In genomic region chr16:57590654-57591085, GRCh38 we compare ENCODE assay signal across 8 cellular contexts. TPM values are rescaled to one million over a fixed set of nuclear protein-coding genes. Genes with fewer than 3 reads are reported as not detected.
DNase-seq lines count a peak whose midpoint lies in the region; ATAC-seq and TF ChIP-seq lines count a peak whose summit lies in the region.

No MANE protein-coding gene starts in this region.

- peak; percentile 11 for ATAC-seq in activated CD8-positive, alpha-beta T cell treated with anti-CD3 and anti-CD28 coated beads for 36 hours
- no peak for ATAC-seq in GM21360 (IDR thresholded peaks at IDR 0.05; ENCODE audit: unreplicated experiment)

- H3K27me3 ChIP-seq in Karpas-422 (ENCODE audit: low read length), result no peaks in the 10 kb centered on the region
- H3K27me3 ChIP-seq in effector memory CD4-positive, alpha-beta T cell (replicated peaks; ENCODE audit: control insufficient read depth, insufficient read depth, low read length, poor library complexity, severe bottlenecking), result no peaks in the 10 kb centered on the region

- no peak overlapping the region for H2AFZ ChIP-seq in Karpas-422 (ENCODE audit: low read length)

- H4K20me1 ChIP-seq in Karpas-422 (ENCODE audit: insufficient read depth, low read depth, low read length), result no peaks in the 10 kb centered on the region

- H3K4me3 ChIP-seq in Karpas-422 (ENCODE audit: low read length), result no peak overlapping the region
- H3K4me3 ChIP-seq in effector memory CD4-positive, alpha-beta T cell (ENCODE audit: insufficient read depth, low read depth, low read length, poor library complexity, severe bottlenecking), result no peak overlapping the region

- no peaks in the 10 kb centered on the region for H3K36me3 ChIP-seq in Karpas-422 (ENCODE audit: insufficient read depth, low read length)
- no peaks in the 10 kb centered on the region for H3K36me3 ChIP-seq in effector memory CD4-positive, alpha-beta T cell (ENCODE audit: control insufficient read depth, insufficient read depth, low read length)

- CTCF ChIA-PET in activated CD8-positive, alpha-beta T cell treated with anti-CD3 and anti-CD28 coated beads for 36 hours (lab: Charles Lee), result interaction anchor here (0.6 to 12.1 kb wide), 21 partner anchors 12 to 401 kb away, joined by 3 to 180 read pairs (median 5); partner anchors contain the start of gene ADGRG5

- H3K9me3 ChIP-seq in Karpas-422 (ENCODE audit: low read length), result no peaks in the 10 kb centered on the region
- peaks cover 3% of the 10 kb centered on the region for H3K9me3 ChIP-seq in effector memory CD4-positive, alpha-beta T cell (ENCODE audit: control insufficient read depth, low read length)

- H3K36me3 Mint-ChIP-seq in activated CD8-positive, alpha-beta T cell treated with anti-CD3 and anti-CD28 coated beads for 36 hours (ENCODE audit: low read depth), result peaks cover 18% of the 10 kb centered on the region
- no peaks in the 10 kb centered on the region for H3K36me3 Mint-ChIP-seq in progenitor cell of endocrine pancreas (ENCODE audit: insufficient read depth)

- POLR2A ChIA-PET in activated CD8-positive, alpha-beta T cell treated with anti-CD3 and anti-CD28 coated beads for 36 hours (lab: Charles Lee), result interaction anchor here (0.6 to 5.3 kb wide), 11 partner anchors 9 to 136 kb away, joined by 3 to 68 read pairs (median 5); partner anchors contain the start of gene CCDC102A

- TF ChIP-seq CTCF in activated CD8-positive, alpha-beta T cell treated with anti-CD3 and anti-CD28 coated beads for 36 hours (IDR thresholded peaks at IDR 0.05), result no peak
- no peak for TF ChIP-seq CTCF in progenitor cell of endocrine pancreas (IDR thresholded peaks at IDR 0.05; ENCODE audit: unreplicated experiment)

- peaks cover 12% of the 10 kb centered on the region for H3K9me3 Mint-ChIP-seq in activated CD8-positive, alpha-beta T cell treated with anti-CD3 and anti-CD28 coated beads for 36 hours
- no peaks in the 10 kb centered on the region for H3K9me3 Mint-ChIP-seq in progenitor cell of endocrine pancreas (ENCODE audit: low read depth)

- H3K79me2 ChIP-seq in Karpas-422 (ENCODE audit: low read length), result no peaks in the 10 kb centered on the region

- no peak overlapping the region for H3K9ac ChIP-seq in Karpas-422 (ENCODE audit: low read length)

- H3K4me1 Mint-ChIP-seq in activated CD8-positive, alpha-beta T cell treated with anti-CD3 and anti-CD28 coated beads for 36 hours (ENCODE audit: low read depth), result peaks cover 51% of the 10 kb centered on the region
- peaks cover 3% of the 10 kb centered on the region for H3K4me1 Mint-ChIP-seq in progenitor cell of endocrine pancreas (ENCODE audit: low read depth)

- no peaks in the 10 kb centered on the region for H3K9me2 ChIP-seq in Karpas-422 (replicated peaks; ENCODE audit: insufficient read depth, low read length)

- no peaks in the 10 kb centered on the region for H3K27me3 Mint-ChIP-seq in activated CD8-positive, alpha-beta T cell treated with anti-CD3 and anti-CD28 coated beads for 36 hours
- peaks cover 11% of the 10 kb centered on the region for H3K27me3 Mint-ChIP-seq in progenitor cell of endocrine pancreas

- H3K27ac ChIP-seq in Karpas-422 (ENCODE audit: low read length), result no peak overlapping the region
- no peak overlapping the region for H3K27ac ChIP-seq in effector memory CD4-positive, alpha-beta T cell (ENCODE audit: insufficient read depth, low read length, poor library complexity, severe bottlenecking)

- intact Hi-C loops in activated CD8-positive, alpha-beta T cell treated with anti-CD3 and anti-CD28 coated beads for 36 hours (cut with micrococcal nuclease), result loop anchor here (5.0 kb wide), 2 partner anchors 48 to 57 kb away; partner anchors contain the start of gene ADGRG5

- no peak overlapping the region for H3K4me2 ChIP-seq in Karpas-422 (ENCODE audit: low read depth, low read length, poor library complexity, severe bottlenecking)

- H3K4me1 ChIP-seq in Karpas-422 (ENCODE audit: low read length), result no peaks in the 10 kb centered on the region
- peaks cover 23% of the 10 kb centered on the region for H3K4me1 ChIP-seq in effector memory CD4-positive, alpha-beta T cell (ENCODE audit: control insufficient read depth, insufficient read depth, low read length, poor library complexity, severe bottlenecking)

- peak overlapping the region; percentile 77 for H3K4me3 Mint-ChIP-seq in activated CD8-positive, alpha-beta T cell treated with anti-CD3 and anti-CD28 coated beads for 36 hours
- H3K4me3 Mint-ChIP-seq in progenitor cell of endocrine pancreas (ENCODE audit: low read depth), result no peak overlapping the region

- peak overlapping the region; percentile 98 for H3K27ac Mint-ChIP-seq in activated CD8-positive, alpha-beta T cell treated with anti-CD3 and anti-CD28 coated beads for 36 hours
- no peak overlapping the region for H3K27ac Mint-ChIP-seq in progenitor cell of endocrine pancreas

- peak; percentile 55 for DNase-seq in AG08396 (ENCODE audit: low spot score)
- DNase-seq in HCEC 1CT, result peak; percentile 73
- no peak for DNase-seq in activated CD8-positive, alpha-beta T cell treated with anti-CD3 and anti-CD28 coated beads for 36 hours
- peak; percentile 73 for DNase-seq in kidney tubule cell (ENCODE audit: low spot score)
- DNase-seq in progenitor cell of endocrine pancreas (ENCODE audit: low spot score, unreplicated experiment), result no peak
- DNase-seq in Karpas-422, result no peak
- DNase-seq in effector memory CD4-positive, alpha-beta T cell, result no peak

RNA-seq across cellular contexts. Expression of gene ADGRG1, which starts 37.8 kb away (rescaled TPM):
- total RNA-seq in activated CD8-positive, alpha-beta T cell treated with anti-CD3 and anti-CD28 coated beads for 36 hours, result 1 to 10 TPM; 4.9 to 8.5 TPM
- total RNA-seq in progenitor cell of endocrine pancreas, result 19.7 and 26.2 TPM in 2 replicates
- total RNA-seq in Karpas-422 (2014; rRNA removed; shearing (Covaris generic); ENCODE audit: low replicate concordance), result not detected in 2 replicates

RNA-seq across cellular contexts. Expression of gene ADGRG5, which starts 48.2 kb away (rescaled TPM):
- 1 to 10 TPM; 4.8 to 5.5 TPM for total RNA-seq in activated CD8-positive, alpha-beta T cell treated with anti-CD3 and anti-CD28 coated beads for 36 hours
- 1.6 and 1.9 TPM in 2 replicates for total RNA-seq in progenitor cell of endocrine pancreas
- 2.9 and 3.0 TPM in 2 replicates for total RNA-seq in Karpas-422 (2014; rRNA removed; shearing (Covaris generic); ENCODE audit: low replicate concordance)

RNA-seq across cellular contexts. Expression of gene CCDC102A, which starts 54.3 kb away (rescaled TPM):
- 1 to 10 TPM; 7.1 to 7.9 TPM for total RNA-seq in activated CD8-positive, alpha-beta T cell treated with anti-CD3 and anti-CD28 coated beads for 36 hours
- 15.6 and 16.9 TPM in 2 replicates for total RNA-seq in progenitor cell of endocrine pancreas
- 5.9 and 25.7 TPM in 2 replicates for total RNA-seq in Karpas-422 (2014; rRNA removed; shearing (Covaris generic); ENCODE audit: low replicate concordance)

Comparison
In these comparisons a context has a peak if more than half of its experiments do, and no peak if none do; other contexts are left out.
1. DNase-seq: peak in AG08396 (single experiment), HCEC 1CT (single experiment) and kidney tubule cell (single experiment); none in activated CD8-positive, alpha-beta T cell treated with anti-CD3 and anti-CD28 coated beads for 36 hours (single experiment), progenitor cell of endocrine pancreas (single experiment), Karpas-422 (single experiment) and effector memory CD4-positive, alpha-beta T cell (0 of 3).